14 cellular contexts compared by ENCODE assay signal in genomic region chr3:186526256-186526606, GRCh38. TPM values are rescaled to one million over a fixed set of nuclear protein-coding genes. Genes with fewer than 3 reads are reported as not detected.
DNase-seq lines count a peak whose midpoint lies in the region; ATAC-seq, FAIRE-seq and TF ChIP-seq lines count a peak whose summit lies in the region.
"Had no signal": no experiment of that assay in that cellular context is flagged by ENCODE, and none has a peak within 500 bp of the region (broad histone marks: within the 10 kb centered on the region; RNA-seq: fewer than 3 reads in every experiment).

No MANE protein-coding gene starts in this region.

- H3K36me3 ChIP-seq in neural progenitor cell: no peaks in the 10 kb centered on the region

- peaks cover 19% of the 10 kb centered on the region for H3K9me3 Mint-ChIP-seq in neural progenitor cell

- FAIRE-seq in RCC 7860 (lab: Jason Lieb, UNC): no peak
- FAIRE-seq: bronchial epithelial cell, G401.6 had no signal

- ATAC-seq in GM18505 (IDR thresholded peaks at IDR 0.05; ENCODE audit: unreplicated experiment) (peak; percentile 47), GM21390 (IDR thresholded peaks at IDR 0.05; ENCODE audit: unreplicated experiment) (peak; percentile 31), HG03378 (IDR thresholded peaks at IDR 0.05; ENCODE audit: unreplicated experiment) (peak; percentile 38), GM19452 (IDR thresholded peaks at IDR 0.05; ENCODE audit: unreplicated experiment) (no peak)
- ATAC-seq: right cardiac atrium had no signal

- H2AFZ ChIP-seq in neural progenitor cell (replicated peaks): no peak overlapping the region

- H3K27ac ChIP-seq in neural progenitor cell: no peak overlapping the region

- H3K4me1 Mint-ChIP-seq in neural progenitor cell: peaks cover 65% of the 10 kb centered on the region

- no peak overlapping the region for H3K4me3 Mint-ChIP-seq in neural progenitor cell

- H3K4me3 ChIP-seq in neural progenitor cell: no peak overlapping the region

- TF ChIP-seq CTCF in neural progenitor cell (IDR thresholded peaks at IDR 0.05): no peak

- no peaks in the 10 kb centered on the region for H3K27me3 ChIP-seq in neural progenitor cell

- H3K27ac Mint-ChIP-seq in neural progenitor cell: no peak overlapping the region

- peaks cover 3% of the 10 kb centered on the region for H3K36me3 Mint-ChIP-seq in neural progenitor cell

- H3F3A ChIP-seq in neural progenitor cell (ENCODE audit: low read depth): peaks cover 20% of the 10 kb centered on the region

- no peaks in the 10 kb centered on the region for H4K20me1 ChIP-seq in neural progenitor cell (ENCODE audit: low read depth)

- no peaks in the 10 kb centered on the region for H3K79me2 ChIP-seq in neural progenitor cell (ENCODE audit: low read depth)

- peak; percentile 70 for DNase-seq in germinal center (ENCODE audit: low spot score)
- DNase-seq in RCC 7860 (ENCODE audit: low spot score): no peak
- DNase-seq in NCI-H748 (lab: John Stamatoyannopoulos, UW; ENCODE audit: unreplicated experiment): no peak
- no peak for DNase-seq in neural progenitor cell (ENCODE audit: low spot score)
- DNase-seq: activated effector memory CD4-positive, alpha-beta T cell treated with anti-CD3 and anti-CD28 coated beads, Interleukin-2, amount 50 U/mL, for 16 hours; IMR-90; NCI-H2029; right cardiac atrium had no signal

- peaks cover 40% of the 10 kb centered on the region for H3K4me1 ChIP-seq in neural progenitor cell

- H3K27me3 Mint-ChIP-seq in neural progenitor cell (ENCODE audit: insufficient read depth, low read depth): peaks cover 11% of the 10 kb centered on the region

- no peak overlapping the region for H3K4me2 ChIP-seq in neural progenitor cell

- no peak for TF ChIP-seq POLR2A in GM18505 (IDR thresholded peaks at IDR 0.05; ENCODE audit: borderline replicate concordance, extremely low read depth, insufficient read depth, insufficient read length)

- H3K9ac ChIP-seq in neural progenitor cell: no peak overlapping the region

- H3K9me3 ChIP-seq in neural progenitor cell (ENCODE audit: low read depth): no peaks in the 10 kb centered on the region

RNA-seq across cellular contexts. Expression of gene CRYGS, which starts 17.9 kb away (rescaled TPM):
- total RNA-seq in neural progenitor cell (ENCODE audit: low replicate concordance): 1.1 and 1.4 TPM in 2 replicates

RNA-seq across cellular contexts. Expression of gene TBCCD1, which starts 40.9 kb away (rescaled TPM):
- total RNA-seq in neural progenitor cell (ENCODE audit: low replicate concordance): 16.8 and 21.1 TPM in 2 replicates

RNA-seq across cellular contexts. Expression of gene DNAJB11, which starts 44.3 kb away (rescaled TPM):
- 52.7 and 73.0 TPM in 2 replicates for total RNA-seq in neural progenitor cell (ENCODE audit: low replicate concordance)
